22 cellular contexts compared by ENCODE assay signal in genomic region chr10:21379143-21379542, GRCh38.
"Had no signal": no experiment of that assay in that cellular context is flagged by ENCODE, and none has a peak within 500 bp of the region (broad histone marks: within the 10 kb centered on the region; RNA-seq: fewer than 3 reads in every experiment).

No MANE protein-coding gene starts in this region.

- H3K27me3 Mint-ChIP-seq: activated CD4-positive, alpha-beta T cell treated with anti-CD3 and anti-CD28 coated beads, Interleukin-2, amount 10 ng/mL, durations not matched to agents 7 days and 5 days; activated CD8-positive, alpha-beta T cell treated with anti-CD3 and anti-CD28 coated beads for 36 hours; activated naive CD8-positive, alpha-beta T cell; natural killer cell treated with Interleukin-12 subunit alpha and Interleukin-12 subunit beta and Interleukin-15 and Interleukin-18, amount 100 ng/mL, for 72 hours; stimulated activated naive CD8-positive, alpha-beta T cell treated with anti-CD3 and anti-CD28 coated beads, Interleukin-15, Interleukin-2, amounts not matched to agents 100 ng/mL and 50 ng/mL, for 24 hours had no signal

- H3K27ac ChIP-seq: colonic mucosa, dorsolateral prefrontal cortex, gastrocnemius medialis, ovary, psoas muscle, tibial artery had no signal

- H3K4me3 Mint-ChIP-seq: activated CD4-positive, alpha-beta T cell treated with anti-CD3 and anti-CD28 coated beads, Interleukin-2, amount 10 ng/mL, durations not matched to agents 7 days and 5 days; activated CD8-positive, alpha-beta memory T cell treated with anti-CD3 and anti-CD28 coated beads, Interleukin-2, amount 10 ng/mL, durations not matched to agents 7 days and 5 days; activated CD8-positive, alpha-beta T cell treated with anti-CD3 and anti-CD28 coated beads for 36 hours; activated naive CD8-positive, alpha-beta T cell; activated T-helper 1 cell treated with anti-CD3 and anti-CD28 coated beads, Interleukin-12 subunit alpha, Interleukin-12 subunit beta, Interleukin-2, Interleukin-4 antibody, amounts not matched to agents 30 ng/mL and 10 ng/mL and 1 ng/mL, durations not matched to agents 14 hours and 24 hours and 36 hours; effector memory CD8-positive, alpha-beta T cell; natural killer cell treated with Interleukin-12 subunit alpha and Interleukin-12 subunit beta and Interleukin-15 and Interleukin-18, amount 100 ng/mL, for 72 hours; stimulated activated naive CD8-positive, alpha-beta T cell treated with anti-CD3 and anti-CD28 coated beads, Interleukin-15, Interleukin-2, amounts not matched to agents 100 ng/mL and 50 ng/mL, for 24 hours; T-helper 1 cell treated with Interleukin-12 subunit alpha and Interleukin-12 subunit beta and Interleukin-4 antibody, amounts not matched to agents 30 μg/mL and 1 μg/mL, for 36 hours had no signal

- DNase-seq: activated CD4-positive, alpha-beta T cell treated with anti-CD3 and anti-CD28 coated beads, Interleukin-2, amount 10 ng/mL, durations not matched to agents 7 days and 5 days; activated CD8-positive, alpha-beta memory T cell treated with anti-CD3 and anti-CD28 coated beads, Interleukin-2, amount 10 ng/mL, durations not matched to agents 7 days and 5 days; activated CD8-positive, alpha-beta T cell treated with anti-CD3 and anti-CD28 coated beads for 36 hours; activated gamma-delta T cell treated with Interleukin-2 at 50 U/mL for 16 hours; colonic mucosa; dorsolateral prefrontal cortex; effector memory CD8-positive, alpha-beta T cell; gastrocnemius medialis; hippocampal formation; midbrain; ovary; psoas muscle; right cardiac atrium; stimulated activated CD4-positive, alpha-beta T cell treated with anti-CD3 and anti-CD28 coated beads, Interleukin-12 subunit alpha, Interleukin-12 subunit beta, amount 100 ng/mL, for 4 hours; stimulated activated CD4-positive, alpha-beta T cell treated with anti-CD3 and anti-CD28 coated beads, Interleukin-4, amount 100 ng/mL, for 4 hours; tibial artery had no signal

- H3K36me3 ChIP-seq: colonic mucosa, gastrocnemius medialis, ovary, tibial artery had no signal

- H3K9me3 Mint-ChIP-seq: activated CD4-positive, alpha-beta T cell treated with anti-CD3 and anti-CD28 coated beads, Interleukin-2, amount 10 ng/mL, durations not matched to agents 7 days and 5 days; activated T-helper 1 cell treated with anti-CD3 and anti-CD28 coated beads, Interleukin-12 subunit alpha, Interleukin-12 subunit beta, Interleukin-2, Interleukin-4 antibody, amounts not matched to agents 30 ng/mL and 10 ng/mL and 1 ng/mL, durations not matched to agents 14 hours and 24 hours and 36 hours; effector memory CD8-positive, alpha-beta T cell; natural killer cell treated with Interleukin-12 subunit alpha and Interleukin-12 subunit beta and Interleukin-15 and Interleukin-18, amount 100 ng/mL, for 72 hours; stimulated activated naive CD8-positive, alpha-beta T cell treated with anti-CD3 and anti-CD28 coated beads, Interleukin-15, Interleukin-2, amounts not matched to agents 100 ng/mL and 50 ng/mL, for 24 hours; T-helper 1 cell treated with Interleukin-12 subunit alpha and Interleukin-12 subunit beta and Interleukin-4 antibody, amounts not matched to agents 30 μg/mL and 1 μg/mL, for 36 hours had no signal

- H3K4me1 Mint-ChIP-seq: activated CD8-positive, alpha-beta memory T cell treated with anti-CD3 and anti-CD28 coated beads, Interleukin-2, amount 10 ng/mL, durations not matched to agents 7 days and 5 days had no signal

- H3K27me3 ChIP-seq: colonic mucosa, dorsolateral prefrontal cortex, gastrocnemius medialis, ovary, tibial artery had no signal

- ATAC-seq: activated CD8-positive, alpha-beta memory T cell treated with anti-CD3 and anti-CD28 coated beads, Interleukin-2, amount 10 ng/mL, durations not matched to agents 7 days and 5 days; activated CD8-positive, alpha-beta T cell treated with anti-CD3 and anti-CD28 coated beads for 36 hours; effector memory CD8-positive, alpha-beta T cell; esophagus mucosa; gastrocnemius medialis; natural killer cell treated with Interleukin-12 subunit alpha and Interleukin-12 subunit beta and Interleukin-15 and Interleukin-18, amount 100 ng/mL, for 72 hours; psoas muscle; right cardiac atrium had no signal

- H3K4me3 ChIP-seq: colonic mucosa, dorsolateral prefrontal cortex, gastrocnemius medialis, ovary, psoas muscle, tibial artery had no signal

- H3K9me3 ChIP-seq: colonic mucosa, gastrocnemius medialis, ovary, psoas muscle, tibial artery had no signal

- H3K4me1 ChIP-seq: colonic mucosa, gastrocnemius medialis, psoas muscle, tibial artery had no signal

- H3K36me3 Mint-ChIP-seq: activated CD8-positive, alpha-beta memory T cell treated with anti-CD3 and anti-CD28 coated beads, Interleukin-2, amount 10 ng/mL, durations not matched to agents 7 days and 5 days; activated naive CD8-positive, alpha-beta T cell; natural killer cell treated with Interleukin-12 subunit alpha and Interleukin-12 subunit beta and Interleukin-15 and Interleukin-18, amount 100 ng/mL, for 72 hours had no signal

- H3K27ac Mint-ChIP-seq: activated CD4-positive, alpha-beta T cell treated with anti-CD3 and anti-CD28 coated beads, Interleukin-2, amount 10 ng/mL, durations not matched to agents 7 days and 5 days; activated CD8-positive, alpha-beta memory T cell treated with anti-CD3 and anti-CD28 coated beads, Interleukin-2, amount 10 ng/mL, durations not matched to agents 7 days and 5 days; activated CD8-positive, alpha-beta T cell treated with anti-CD3 and anti-CD28 coated beads for 36 hours; activated naive CD8-positive, alpha-beta T cell; activated T-helper 1 cell treated with anti-CD3 and anti-CD28 coated beads, Interleukin-12 subunit alpha, Interleukin-12 subunit beta, Interleukin-2, Interleukin-4 antibody, amounts not matched to agents 30 ng/mL and 10 ng/mL and 1 ng/mL, durations not matched to agents 14 hours and 24 hours and 36 hours; effector memory CD8-positive, alpha-beta T cell; natural killer cell treated with Interleukin-12 subunit alpha and Interleukin-12 subunit beta and Interleukin-15 and Interleukin-18, amount 100 ng/mL, for 72 hours; stimulated activated naive CD8-positive, alpha-beta T cell treated with anti-CD3 and anti-CD28 coated beads, Interleukin-15, Interleukin-2, amounts not matched to agents 100 ng/mL and 50 ng/mL, for 24 hours; T-helper 1 cell treated with Interleukin-12 subunit alpha and Interleukin-12 subunit beta and Interleukin-4 antibody, amounts not matched to agents 30 μg/mL and 1 μg/mL, for 36 hours had no signal
